In genomic region chr10:127853868-127854768, GRCh38 we compare ENCODE assay signal across 8 cellular contexts. TPM values are rescaled to one million over a fixed set of nuclear protein-coding genes. Genes with fewer than 3 reads are reported as not detected.
DNase-seq lines count a peak whose midpoint lies in the region; TF ChIP-seq lines count a peak whose summit lies in the region.

No MANE protein-coding gene starts in this region.

- no peaks in the 10 kb centered on the region for H3K27me3 ChIP-seq in GM06990 (replicated peaks; ENCODE audit: control insufficient read depth, insufficient read depth, low read length)
- no peaks in the 10 kb centered on the region for H3K27me3 ChIP-seq in right atrium auricular region

- no peak overlapping the region for H3K4me3 ChIP-seq in GM06990 (replicated peaks; ENCODE audit: low read depth, low read length)
- no peak overlapping the region for H3K4me3 ChIP-seq in right atrium auricular region

- no peaks in the 10 kb centered on the region for H3K36me3 ChIP-seq in GM06990 (ENCODE audit: control insufficient read depth, insufficient read depth, low read length)
- H3K36me3 ChIP-seq in right atrium auricular region = no peaks in the 10 kb centered on the region

- DNase-seq in GM06990 (ENCODE audit: extremely low read depth, insufficient read length) = peak; percentile 53
- peak; percentile 11 for DNase-seq in GOT3 (lab: John Stamatoyannopoulos, UW)
- DNase-seq in Kasumi-1 (lab: John Stamatoyannopoulos, UW) = peak; percentile 88 to 89
- DNase-seq in SK-N-DZ (ENCODE audit: low spot score) = peak; percentile 34
- peak; percentile 43 for DNase-seq in amniotic epithelial cell (ENCODE audit: low read depth)
- peak; percentile 66 for DNase-seq in right atrium auricular region (ENCODE audit: low spot score)
- peak; percentile 42 for DNase-seq in renal cortical epithelial cell (ENCODE audit: low read depth)
- no peak for DNase-seq in NCI-H1048 (lab: John Stamatoyannopoulos, UW)

- no peaks in the 10 kb centered on the region for H3K9me3 ChIP-seq in right atrium auricular region

- peaks cover 0 to 5% of the 10 kb centered on the region in 2 donors for H3K4me1 ChIP-seq in right atrium auricular region

- H3K27ac ChIP-seq in right atrium auricular region = no peak overlapping the region

- TF ChIP-seq CTCF in GM06990 (IDR thresholded peaks at IDR 0.05; ENCODE audit: insufficient read depth, low read length, poor library complexity, severe bottlenecking) (peak; percentile 73), right atrium auricular region (IDR thresholded peaks at IDR 0.05) (peak; percentile 52 to 83)

RNA-seq across cellular contexts. Expression of gene CLRN3, which starts 38.6 kb away (rescaled TPM):
- not detected in 2 replicates for polyA plus RNA-seq in SK-N-DZ (2014; cell fraction: cytosol; rRNA removed)
- not detected in 2 replicates for polyA plus RNA-seq in SK-N-DZ (2014; cell fraction: nucleus; rRNA removed)
- total RNA-seq in right atrium auricular region = not detected
- 0.65 TPM in 1 of 2 replicates, not detected in the other for total RNA-seq in renal cortical epithelial cell

RNA-seq across cellular contexts. Expression of gene PTPRE, which starts 52.8 kb away (rescaled TPM):
- not detected in 2 replicates for polyA plus RNA-seq in SK-N-DZ (2014; cell fraction: cytosol; rRNA removed)
- not detected in 2 replicates for polyA plus RNA-seq in SK-N-DZ (2014; cell fraction: nucleus; rRNA removed)
- total RNA-seq in right atrium auricular region = 10 to 100 TPM; 11.3 to 23.5 TPM
- total RNA-seq in renal cortical epithelial cell = 9.9 and 19.6 TPM in 2 replicates
